Comparison of ENCODE assay signal across 19 cellular contexts in genomic region chr16:149024-149675, GRCh38. TPM values are rescaled to one million over a fixed set of nuclear protein-coding genes. Genes with fewer than 3 reads are reported as not detected.
DNase-seq lines count a peak whose midpoint lies in the region; ATAC-seq and TF ChIP-seq lines count a peak whose summit lies in the region.
"Had no signal": no experiment of that assay in that cellular context is flagged by ENCODE, and none has a peak within 500 bp of the region (broad histone marks: within the 10 kb centered on the region; RNA-seq: fewer than 3 reads in every experiment).

No MANE protein-coding gene starts in this region.

- BruUV-seq in PC-9 (replicated peaks; lab: Mats Ljungman, UMichigan), result no TSS peak

- H3K27ac ChIP-seq in PC-9 (no peak overlapping the region), body of pancreas (no peak overlapping the region)
- H3K27ac ChIP-seq: psoas muscle, thyroid gland had no signal

- peak; percentile 82 for DNase-seq in EL
- DNase-seq in PC-9, result peak in 1 of 2 experiments; percentile 60
- DNase-seq in erythroblast (lab: John Stamatoyannopoulos, UW), result peak; percentile 41 to 51
- DNase-seq in posterior vena cava (ENCODE audit: low spot score), result peak; percentile 25
- no peak for DNase-seq in body of pancreas
- DNase-seq in stimulated activated effector memory CD8-positive, alpha-beta T cell treated with anti-CD3 and anti-CD28 coated beads, Interleukin-12 subunit alpha, Interleukin-12 subunit beta, amount 100 ng/mL, for 72 hours (ENCODE audit: low spot score in 2 of 2), result no peak
- DNase-seq: activated naive CD4-positive, alpha-beta T cell treated with anti-CD3 and anti-CD28 coated beads for 36 hours; CD8-positive, alpha-beta memory T cell; kidney; NCI-H446; PC-3; psoas muscle; SW 1271; thyroid gland had no signal

- H3K4me1 ChIP-seq in PC-9 (replicated peaks; ENCODE audit: insufficient read depth), result no peaks in the 10 kb centered on the region
- H3K4me1 ChIP-seq in body of pancreas, result no peaks in the 10 kb centered on the region
- H3K4me1 ChIP-seq: psoas muscle had no signal

- no peak overlapping the region for H3K4me3 Mint-ChIP-seq in stimulated activated effector memory CD8-positive, alpha-beta T cell treated with anti-CD3 and anti-CD28 coated beads, Interleukin-12 subunit alpha, Interleukin-12 subunit beta, amount 100 ng/mL, for 72 hours
- H3K4me3 Mint-ChIP-seq: activated naive CD4-positive, alpha-beta T cell treated with anti-CD3 and anti-CD28 coated beads for 36 hours; CD8-positive, alpha-beta memory T cell; central memory CD8-positive, alpha-beta T cell; mesothelial cell of epicardium; WTC11 had no signal

- intact Hi-C loops in PC-9 (cut with micrococcal nuclease; ENCODE audit: unreplicated experiment), result no loop called here
- intact Hi-C loops in posterior vena cava (cut with DNase I), result no loop called here
- intact Hi-C loops in body of pancreas (cut with DNase I), result no loop called here

- H2AFZ ChIP-seq in PC-9, result no peak overlapping the region

- POLR2A ChIA-PET in PC-9 (lab: Charles Lee; ENCODE audit: unreplicated experiment), result no interaction called here

- no peaks in the 10 kb centered on the region for H4K20me1 ChIP-seq in PC-9 (ENCODE audit: insufficient read depth)

- TF ChIP-seq CTCF in PC-9 (conservative IDR thresholded peaks at IDR 0.05) (no peak), body of pancreas (IDR thresholded peaks at IDR 0.05) (no peak)

- no peak overlapping the region for H3K27ac Mint-ChIP-seq in stimulated activated effector memory CD8-positive, alpha-beta T cell treated with anti-CD3 and anti-CD28 coated beads, Interleukin-12 subunit alpha, Interleukin-12 subunit beta, amount 100 ng/mL, for 72 hours
- H3K27ac Mint-ChIP-seq: activated naive CD4-positive, alpha-beta T cell treated with anti-CD3 and anti-CD28 coated beads for 36 hours; mesothelial cell of epicardium; WTC11 had no signal

- CTCF ChIA-PET in PC-9 (lab: Charles Lee), result interaction anchor here (0.6 kb wide), 1 partner anchor 11 kb away, joined by 3 read pairs; the partner anchor contains the start of gene NPRL3

- TF ChIP-seq POLR2A in erythroblast (IDR thresholded peaks at IDR 0.05; ENCODE audit: low read length) (no peak), body of pancreas (IDR thresholded peaks at IDR 0.05) (no peak)

- no peaks in the 10 kb centered on the region for H3K4me1 Mint-ChIP-seq in stimulated activated effector memory CD8-positive, alpha-beta T cell treated with anti-CD3 and anti-CD28 coated beads, Interleukin-12 subunit alpha, Interleukin-12 subunit beta, amount 100 ng/mL, for 72 hours
- H3K4me1 Mint-ChIP-seq: central memory CD8-positive, alpha-beta T cell; WTC11 had no signal

- H3K4me2 ChIP-seq in PC-9, result 0 out of 2 replicates have a peak overlapping the region, but pooled peaks have one; percentile 10

- H3K9me3 Mint-ChIP-seq in stimulated activated effector memory CD8-positive, alpha-beta T cell treated with anti-CD3 and anti-CD28 coated beads, Interleukin-12 subunit alpha, Interleukin-12 subunit beta, amount 100 ng/mL, for 72 hours, result no peaks in the 10 kb centered on the region
- H3K9me3 Mint-ChIP-seq: activated naive CD4-positive, alpha-beta T cell treated with anti-CD3 and anti-CD28 coated beads for 36 hours; CD8-positive, alpha-beta memory T cell; central memory CD8-positive, alpha-beta T cell; mesothelial cell of epicardium; WTC11 had no signal

- ATAC-seq in body of pancreas, result no peak
- ATAC-seq in HG02885 (IDR thresholded peaks at IDR 0.05; ENCODE audit: poor library complexity, unreplicated experiment), result no peak
- no peak for ATAC-seq in HG03342 (IDR thresholded peaks at IDR 0.05; ENCODE audit: unreplicated experiment)
- no peak for ATAC-seq in stimulated activated effector memory CD8-positive, alpha-beta T cell treated with anti-CD3 and anti-CD28 coated beads, Interleukin-12 subunit alpha, Interleukin-12 subunit beta, amount 100 ng/mL, for 72 hours
- ATAC-seq: PC-3, psoas muscle, WTC11 had no signal

- H3K36me3 Mint-ChIP-seq in stimulated activated effector memory CD8-positive, alpha-beta T cell treated with anti-CD3 and anti-CD28 coated beads, Interleukin-12 subunit alpha, Interleukin-12 subunit beta, amount 100 ng/mL, for 72 hours, result no peaks in the 10 kb centered on the region
- H3K36me3 Mint-ChIP-seq: CD8-positive, alpha-beta memory T cell; mesothelial cell of epicardium; WTC11 had no signal

- H3K9me2 ChIP-seq in PC-9 (ENCODE audit: insufficient read depth), result no peaks in the 10 kb centered on the region

- H3K36me3 ChIP-seq in PC-9 (ENCODE audit: low read depth) (no peaks in the 10 kb centered on the region), body of pancreas (replicated peaks in 1 of 2; ENCODE audit: insufficient read depth in 1 of 2, low read depth in 2 of 2) (no peaks in the 10 kb centered on the region)
- H3K36me3 ChIP-seq: thyroid gland had no signal

- no peak overlapping the region for H3K4me3 ChIP-seq in PC-9
- H3K4me3 ChIP-seq in body of pancreas, result no peak overlapping the region
- H3K4me3 ChIP-seq: psoas muscle, thyroid gland had no signal

- WGBS in body of pancreas, 2 donors, result 32 to 40% methylated on average over 5 to 9 of the region's 9 CpGs

- H3K27me3 ChIP-seq in PC-9 (ENCODE audit: insufficient read depth, low read depth), result no peaks in the 10 kb centered on the region
- no peaks in the 10 kb centered on the region for H3K27me3 ChIP-seq in body of pancreas
- H3K27me3 ChIP-seq: thyroid gland had no signal

- no peaks in the 10 kb centered on the region for H3K79me2 ChIP-seq in PC-9 (ENCODE audit: low read depth)

- H3F3A ChIP-seq in PC-9 (ENCODE audit: insufficient read depth, low read depth), result peaks cover 15% of the 10 kb centered on the region; the same call in 1 of the 2 replicates

- no peaks in the 10 kb centered on the region for H3K9me3 ChIP-seq in PC-9 (ENCODE audit: insufficient read depth, low read depth)
- H3K9me3 ChIP-seq in body of pancreas, result no peaks in the 10 kb centered on the region
- H3K9me3 ChIP-seq: psoas muscle, thyroid gland had no signal

RNA-seq across cellular contexts. Expression of gene HBZ, which starts 3.3 kb away (rescaled TPM):
- total RNA-seq in PC-9 (2021), result not detected in 2 replicates
- total RNA-seq in posterior vena cava, result not detected
- total RNA-seq in body of pancreas, result not detected
- total RNA-seq: activated naive CD4-positive, alpha-beta T cell treated with anti-CD3 and anti-CD28 coated beads for 36 hours; CD8-positive, alpha-beta memory T cell; kidney; mesothelial cell of epicardium; PC-3; psoas muscle; thyroid gland had no signal

RNA-seq across cellular contexts. Expression of gene NPRL3, which starts 10.7 kb away (rescaled TPM):
- total RNA-seq in PC-9 (2021) (56.8 and 66.6 TPM in 2 replicates), posterior vena cava (10 to 100 TPM; 13.2 to 22.1 TPM), body of pancreas (10 to 100 TPM; 10.6 to 23.7 TPM)

RNA-seq across cellular contexts. Expression of gene HBM, which starts 16.6 kb away (rescaled TPM):
- total RNA-seq in PC-9 (2021) (not detected in 2 replicates), posterior vena cava (1 to 10 TPM in 1 of 2 donors, under 1 TPM in 1; 0.90 to 1.5 TPM), body of pancreas (not detected)
- total RNA-seq: activated naive CD4-positive, alpha-beta T cell treated with anti-CD3 and anti-CD28 coated beads for 36 hours; CD8-positive, alpha-beta memory T cell; kidney; mesothelial cell of epicardium; PC-3; thyroid gland; WTC11 had no signal

RNA-seq across cellular contexts. Expression of gene HBA2, which starts 23.5 kb away (rescaled TPM):
- total RNA-seq in PC-9 (2021) (not detected in 2 replicates), posterior vena cava (1,000 to 10,000 TPM in 1 of 2 donors, 100 to 1,000 TPM in 1; 750 to 2,679 TPM), body of pancreas (10 to 100 TPM in 1 of 2 donors, 1 to 10 TPM in 1; 6.0 to 23.4 TPM)
- total RNA-seq: CD8-positive, alpha-beta memory T cell; mesothelial cell of epicardium; PC-3 had no signal

RNA-seq across cellular contexts. Expression of gene HBA1, which starts 27.3 kb away (rescaled TPM):
- total RNA-seq in PC-9 (2021) (not detected in 2 replicates), posterior vena cava (1,000 to 10,000 TPM in 1 of 2 donors, 100 to 1,000 TPM in 1; 878 to 2,742 TPM), body of pancreas (not detected)
- total RNA-seq: activated naive CD4-positive, alpha-beta T cell treated with anti-CD3 and anti-CD28 coated beads for 36 hours; CD8-positive, alpha-beta memory T cell; mesothelial cell of epicardium; PC-3 had no signal

Comparison
In these comparisons a context has a peak if more than half of its experiments do, and no peak if none do; other contexts are left out.
1. DNase-seq: peak in EL (single experiment), erythroblast (2 of 2) and posterior vena cava (single experiment); none in body of pancreas (0 of 4) and stimulated activated effector memory CD8-positive, alpha-beta T cell treated with anti-CD3 and anti-CD28 coated beads, Interleukin-12 subunit alpha, Interleukin-12 subunit beta, amount 100 ng/mL, for 72 hours (0 of 2).